1 cellular context compared by ENCODE assay signal in genomic region chr15:90562669-90563068, GRCh38.
TF ChIP-seq lines count a peak whose summit lies in the region.

No MANE protein-coding gene starts in this region.

TF ChIP-seq in H1, 55 proteins besides CTCF, POLR2A, EP300 and RAD21 (continued from another document):
- TF ChIP-seq, protein P1, sequence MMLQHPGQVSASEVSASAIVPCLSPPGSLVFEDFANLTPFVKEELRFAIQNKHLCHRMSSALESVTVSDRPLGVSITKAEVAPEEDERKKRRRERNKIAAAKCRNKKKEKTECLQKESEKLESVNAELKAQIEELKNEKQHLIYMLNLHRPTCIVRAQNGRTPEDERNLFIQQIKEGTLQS (IDR thresholded peaks at IDR 0.05; ENCODE audit: insufficient read depth, low read depth, low read length): no peak
- TF ChIP-seq SRF (IDR thresholded peaks at IDR 0.05; ENCODE audit: low read depth, low read length): no peak
